In the genomic region with DNA sequence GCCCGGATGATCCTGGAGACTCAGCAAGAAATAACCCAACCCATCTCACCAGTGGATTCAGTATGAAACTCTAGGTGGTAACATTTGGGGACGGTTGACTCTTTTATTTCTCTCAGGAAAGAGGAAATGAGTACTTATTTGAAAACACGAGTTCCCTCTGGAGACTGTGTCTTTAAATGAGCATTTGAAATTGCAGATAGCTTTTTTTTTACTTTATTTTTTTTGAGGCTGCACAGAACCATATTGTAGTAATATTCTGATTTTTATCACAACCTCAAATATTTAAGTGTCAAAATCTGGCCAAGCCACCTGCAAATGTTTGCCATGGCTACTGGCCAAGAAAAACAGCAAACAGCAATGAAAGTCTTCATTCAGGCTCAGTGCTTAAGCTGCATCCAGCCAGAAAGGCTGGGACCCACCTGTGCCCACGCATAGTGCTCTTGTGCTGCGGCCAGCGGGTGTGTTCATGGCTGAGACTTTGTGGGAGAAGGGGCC, we compare ENCODE assay signal across 11 cellular contexts.
DNase-seq lines count a peak whose midpoint lies in the region; ATAC-seq and FAIRE-seq lines count a peak whose summit lies in the region.
"Had no signal": no experiment of that assay in that cellular context is flagged by ENCODE, and none has a peak within 500 bp of the region (broad histone marks: within the 10 kb centered on the region; RNA-seq: fewer than 3 reads in every experiment).

No MANE protein-coding gene starts in this region.

- H3K36me3 Mint-ChIP-seq in memory B cell = no peaks in the 10 kb centered on the region
- H3K36me3 Mint-ChIP-seq: neural progenitor cell, WTC11 had no signal

- ATAC-seq in memory B cell (ENCODE audit: low read depth) = peak; percentile 45
- ATAC-seq: WTC11 had no signal

- H3K4me1 Mint-ChIP-seq in memory B cell = peaks cover 12% of the 10 kb centered on the region

- no peak for FAIRE-seq in HTR-8/SVneo (lab: Jason Lieb, UNC)

- no peak overlapping the region for H3K27ac Mint-ChIP-seq in memory B cell
- H3K27ac Mint-ChIP-seq: neural progenitor cell, WTC11 had no signal

- DNase-seq in Daoy (ENCODE audit: low read depth) = peak; percentile 85
- DNase-seq in NCI-H1436 (lab: John Stamatoyannopoulos, UW) = peak; percentile 53
- peak; percentile 68 for DNase-seq in amniotic epithelial cell (ENCODE audit: low read depth)
- DNase-seq in memory B cell (ENCODE audit: low spot score in 2 of 2) = no peak
- no peak for DNase-seq in NCI-H187 treated with DMSO at 0.1 percent for 48 hours (lab: John Stamatoyannopoulos, UW)
- no peak for DNase-seq in superior temporal gyrus (ENCODE audit: extremely low spot score)
- DNase-seq in activated gamma-delta T cell treated with Interleukin-2 at 50 U/mL for 16 hours = no peak
- DNase-seq in HTR-8/SVneo (ENCODE audit: insufficient read length, low spot score) = no peak
- DNase-seq: stimulated activated naive CD4-positive, alpha-beta T cell had no signal

- no peak overlapping the region for H3K4me3 Mint-ChIP-seq in memory B cell
- H3K4me3 Mint-ChIP-seq: neural progenitor cell, WTC11 had no signal

- H3K9me3 Mint-ChIP-seq in memory B cell = no peaks in the 10 kb centered on the region
- H3K9me3 Mint-ChIP-seq: neural progenitor cell, WTC11 had no signal

- peaks cover 28% of the 10 kb centered on the region for H3K27me3 Mint-ChIP-seq in memory B cell

Comparison
In these comparisons a context has a peak if more than half of its experiments do, and no peak if none do; other contexts are left out.
1. DNase-seq: peak in Daoy (single experiment), NCI-H1436 (single experiment) and amniotic epithelial cell (single experiment); none in memory B cell (0 of 2), NCI-H187 treated with DMSO at 0.1 percent for 48 hours (single experiment), superior temporal gyrus (single experiment), activated gamma-delta T cell treated with Interleukin-2 at 50 U/mL for 16 hours (single experiment) and HTR-8/SVneo (single experiment).